In genomic region chr12:11624126-11624525, GRCh38 we compare ENCODE assay signal across 15 cellular contexts.
"Had no signal": no experiment of that assay in that cellular context is flagged by ENCODE, and none has a peak within 500 bp of the region (broad histone marks: within the 10 kb centered on the region; RNA-seq: fewer than 3 reads in every experiment).

No MANE protein-coding gene starts in this region.

- H3K27ac ChIP-seq: epithelial cell of prostate, spleen, testis had no signal

- H3K27me3 Mint-ChIP-seq: activated naive CD8-positive, alpha-beta T cell treated with anti-CD3 and anti-CD28 coated beads, Interleukin-2, amount 50 U/mL, for 24 hours had no signal

- H3K36me3 ChIP-seq: spleen, upper lobe of left lung had no signal

- H3K9me3 ChIP-seq: spleen, testis, upper lobe of left lung had no signal

- H3K9me3 Mint-ChIP-seq: activated naive CD4-positive, alpha-beta T cell treated with anti-CD3 and anti-CD28 coated beads for 36 hours; activated naive CD8-positive, alpha-beta T cell treated with anti-CD3 and anti-CD28 coated beads, Interleukin-2, amount 50 U/mL, for 24 hours; activated T-helper 2 cell treated with anti-CD3 and anti-CD28 coated beads, Interferon-gamma antibody, Interleukin-2, Interleukin-4, amounts not matched to agents 10 μg/mL and 5 μg/mL and 100 μg/mL, durations not matched to agents 14 hours and 24 hours and 36 hours; effector memory CD8-positive, alpha-beta T cell; T-helper 2 cell treated with Interferon-gamma antibody and Interleukin-4, amounts not matched to agents 5 μg/mL and 100 μg/mL, for 36 hours had no signal

- H3K4me3 ChIP-seq: spleen, testis, upper lobe of left lung had no signal

- DNase-seq: activated CD4-positive, alpha-beta T cell treated with anti-CD3 and anti-CD28 coated beads, Interleukin-2, amount 50 U/mL, for 48 hours; activated naive CD4-positive, alpha-beta T cell treated with anti-CD3 and anti-CD28 coated beads for 36 hours; activated naive CD8-positive, alpha-beta T cell treated with anti-CD3 and anti-CD28 coated beads, Interleukin-2, amount 50 U/mL, for 24 hours; aorta; cerebellar nuclear complex; effector memory CD8-positive, alpha-beta T cell; foreskin melanocyte; spleen; stimulated activated naive CD8-positive, alpha-beta T cell treated with anti-CD3 and anti-CD28 coated beads, Interleukin-15, amount 100 ng/mL, for 72 hours; testis; upper lobe of left lung had no signal

- H3K27ac Mint-ChIP-seq: activated naive CD4-positive, alpha-beta T cell treated with anti-CD3 and anti-CD28 coated beads for 36 hours; activated naive CD8-positive, alpha-beta T cell treated with anti-CD3 and anti-CD28 coated beads, Interleukin-2, amount 50 U/mL, for 24 hours; activated T-helper 2 cell treated with anti-CD3 and anti-CD28 coated beads, Interferon-gamma antibody, Interleukin-2, Interleukin-4, amounts not matched to agents 10 μg/mL and 5 μg/mL and 100 μg/mL, durations not matched to agents 14 hours and 24 hours and 36 hours; effector memory CD8-positive, alpha-beta T cell; stimulated activated naive CD8-positive, alpha-beta T cell treated with anti-CD3 and anti-CD28 coated beads, Interleukin-15, amount 100 ng/mL, for 72 hours; T-helper 2 cell treated with Interferon-gamma antibody and Interleukin-4, amounts not matched to agents 5 μg/mL and 100 μg/mL, for 36 hours had no signal

- ATAC-seq: activated naive CD8-positive, alpha-beta T cell treated with anti-CD3 and anti-CD28 coated beads, Interleukin-2, amount 50 U/mL, for 24 hours; effector memory CD8-positive, alpha-beta T cell; sciatic nerve; stimulated activated naive CD8-positive, alpha-beta T cell treated with anti-CD3 and anti-CD28 coated beads, Interleukin-15, amount 100 ng/mL, for 72 hours had no signal

- H3K4me3 Mint-ChIP-seq: activated naive CD4-positive, alpha-beta T cell treated with anti-CD3 and anti-CD28 coated beads for 36 hours; activated naive CD8-positive, alpha-beta T cell treated with anti-CD3 and anti-CD28 coated beads, Interleukin-2, amount 50 U/mL, for 24 hours; effector memory CD8-positive, alpha-beta T cell; stimulated activated naive CD8-positive, alpha-beta T cell treated with anti-CD3 and anti-CD28 coated beads, Interleukin-15, amount 100 ng/mL, for 72 hours; T-helper 2 cell treated with Interferon-gamma antibody and Interleukin-4, amounts not matched to agents 5 μg/mL and 100 μg/mL, for 36 hours had no signal
